1 cellular context compared by ENCODE assay signal in genomic region chr2:218425531-218425930, GRCh38.
TF ChIP-seq lines count a peak whose summit lies in the region.

No MANE protein-coding gene starts in this region.

TF ChIP-seq in HepG2, 621 proteins besides CTCF, POLR2A, EP300 and RAD21:
- no peak for TF ChIP-seq IRX3 (CRISPR knock-in tag; IDR thresholded peaks at IDR 0.05; ENCODE audit: borderline replicate concordance, low read depth)
- TF ChIP-seq ZNF687 (CRISPR knock-in tag; IDR thresholded peaks at IDR 0.05): peak; percentile 18
- TF ChIP-seq AGO2 (optimal IDR thresholded peaks at IDR 0.05; ENCODE audit: low read depth, low read length): peak; percentile 76
- TF ChIP-seq RBFOX2 (IDR thresholded peaks at IDR 0.05; ENCODE audit: low read depth, low read length): peak; percentile 56
